ENCODE assay signal across 9 cellular contexts in the genomic region with DNA sequence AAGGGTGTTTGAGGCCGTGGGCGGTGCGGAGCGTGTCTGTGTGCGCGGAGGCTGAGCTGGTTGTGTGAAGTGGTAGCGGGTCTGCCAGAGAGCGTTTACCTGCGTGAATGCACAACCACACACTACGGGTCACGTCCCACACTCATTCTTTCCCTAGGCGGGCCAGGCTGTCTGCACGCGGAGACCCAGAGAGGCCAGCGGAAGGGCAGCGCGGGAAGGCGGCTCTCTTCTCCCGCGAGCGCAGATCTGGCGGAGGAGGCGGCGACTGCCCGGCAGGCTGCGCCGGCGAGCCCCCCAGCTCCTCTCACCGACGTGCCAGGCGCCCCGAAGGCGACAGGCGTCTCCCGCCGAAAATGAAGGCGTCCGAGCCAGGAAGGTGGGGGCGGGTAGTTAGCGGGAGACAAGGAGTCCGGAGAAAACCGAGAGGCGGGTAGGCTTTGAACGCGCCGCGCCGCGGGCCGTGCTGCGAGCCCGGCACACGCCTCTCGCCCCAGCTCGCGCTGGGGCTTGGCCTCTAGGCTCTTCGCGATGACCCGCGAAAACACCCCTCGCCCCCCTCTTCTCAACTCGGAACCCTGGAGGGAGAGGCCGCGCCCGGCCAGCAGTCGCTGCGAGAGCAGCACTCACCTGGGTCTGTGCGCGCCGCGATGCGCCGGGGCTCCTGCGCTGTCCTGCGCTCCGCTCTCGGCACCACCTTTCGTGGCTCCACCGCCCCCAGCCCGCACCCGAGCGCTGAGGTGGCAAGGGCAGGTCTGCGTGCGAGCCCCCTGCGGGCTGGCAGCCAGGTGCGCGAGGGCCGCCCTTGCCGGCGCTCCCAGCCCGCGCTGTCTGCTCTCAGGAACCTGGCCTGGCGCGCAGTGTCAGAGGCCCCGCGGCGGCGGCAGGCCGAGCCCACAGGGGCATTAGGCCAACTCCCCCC. TPM values are rescaled to one million over a fixed set of nuclear protein-coding genes. Genes with fewer than 3 reads are reported as not detected.
A peak's percentile ranks its signal among the peaks of the same experiment; 100 is the strongest.
DNase-seq lines count a peak whose midpoint lies in the region; TF ChIP-seq lines count a peak whose summit lies in the region.
"Had no signal": no experiment of that assay in that cellular context is flagged by ENCODE, and none has a peak within 500 bp of the region (broad histone marks: within the 10 kb centered on the region; RNA-seq: fewer than 3 reads in every experiment).

No MANE protein-coding gene starts in this region.

- H3K9me3 ChIP-seq in left ventricle myocardium inferior (replicated peaks) (no peaks in the 10 kb centered on the region), right atrium auricular region (no peaks in the 10 kb centered on the region), colonic mucosa (no peaks in the 10 kb centered on the region), mucosa of stomach (ENCODE audit: control insufficient read depth, low read length) (no peaks in the 10 kb centered on the region), vagina (no peaks in the 10 kb centered on the region)

- TF ChIP-seq CTCF in left ventricle myocardium inferior (IDR thresholded peaks at IDR 0.05; ENCODE audit: borderline replicate concordance): no peak
- no peak for TF ChIP-seq CTCF in right atrium auricular region (IDR thresholded peaks at IDR 0.05)
- no peak for TF ChIP-seq CTCF in colonic mucosa (IDR thresholded peaks at IDR 0.05)
- TF ChIP-seq CTCF in vagina (IDR thresholded peaks at IDR 0.05): no peak

- intact Hi-C loops in left ventricle myocardium inferior (cut with micrococcal nuclease): no loop called here
- intact Hi-C loops in colonic mucosa (cut with DNase I): no loop called here
- intact Hi-C loops in vagina (cut with DNase I): no loop called here

- H3K4me3 ChIP-seq in left ventricle myocardium inferior (peak overlapping the region; percentile 77), right atrium auricular region (peak overlapping the region in 1 of 2 donors; percentile 63), colonic mucosa (peak overlapping the region; percentile 52), mucosa of stomach (ENCODE audit: low read length) (no peak overlapping the region), vagina (peak overlapping the region; percentile 66 to 80)

- TF ChIP-seq POLR2A in vagina (IDR thresholded peaks at IDR 0.05): peak in 1 of 2 donors; percentile 2

- peaks cover 61% of the 10 kb centered on the region for H3K4me1 ChIP-seq in left ventricle myocardium inferior
- H3K4me1 ChIP-seq in right atrium auricular region: peaks cover 0 to 51% of the 10 kb centered on the region in 2 donors
- H3K4me1 ChIP-seq in colonic mucosa: no peaks in the 10 kb centered on the region
- H3K4me1 ChIP-seq in mucosa of stomach (ENCODE audit: control insufficient read depth, insufficient read depth, low read length): peaks cover 7% of the 10 kb centered on the region
- peaks cover 63% of the 10 kb centered on the region for H3K4me1 ChIP-seq in vagina

- H3K27me3 ChIP-seq in left ventricle myocardium inferior (ENCODE audit: low read depth) (peaks cover 100% of the 10 kb centered on the region), right atrium auricular region (peaks cover 50 to 69% of the 10 kb centered on the region in 2 donors), colonic mucosa (peaks cover 91% of the 10 kb centered on the region), mucosa of stomach (ENCODE audit: control insufficient read depth, insufficient read depth, low read length) (peaks cover 87% of the 10 kb centered on the region), vagina (no peaks in the 10 kb centered on the region)

- DNase-seq in left ventricle myocardium inferior (no peak), right atrium auricular region (ENCODE audit: low spot score) (no peak), colonic mucosa (no peak), vagina (ENCODE audit: extremely low spot score in 2 of 2) (no peak), NCI-H1436 treated with DMSO at 0.1 percent for 48 hours (lab: John Stamatoyannopoulos, UW) (no peak), hippocampal formation (lab: John Stamatoyannopoulos, UW) (no peak)
- no peak for DNase-seq in effector CD4-positive, alpha-beta T cell

- peak overlapping the region; percentile 58 to 91 for H3K9ac ChIP-seq in colonic mucosa (ENCODE audit: low read depth in 2 of 2, low read length in 2 of 2)
- H3K9ac ChIP-seq in mucosa of stomach (ENCODE audit: low read length): peak overlapping the region; percentile 58

- H3K27ac ChIP-seq in left ventricle myocardium inferior (replicated peaks) (no peak overlapping the region), right atrium auricular region (no peak overlapping the region), colonic mucosa (peak overlapping the region; percentile 91), vagina (peak overlapping the region; percentile 94)

- no peaks in the 10 kb centered on the region for H3K36me3 ChIP-seq in left ventricle myocardium inferior
- H3K36me3 ChIP-seq in right atrium auricular region: no peaks in the 10 kb centered on the region
- no peaks in the 10 kb centered on the region for H3K36me3 ChIP-seq in colonic mucosa
- H3K36me3 ChIP-seq in mucosa of stomach (ENCODE audit: control insufficient read depth, insufficient read depth, low read length): no peaks in the 10 kb centered on the region
- H3K36me3 ChIP-seq in vagina: peaks cover 0 to under 1% of the 10 kb centered on the region in 2 donors

RNA-seq across cellular contexts. Expression of gene FOXF1, which starts 2.0 kb away (rescaled TPM):
- 0.33 TPM for total RNA-seq in left ventricle myocardium inferior
- total RNA-seq in right atrium auricular region: under 1 TPM in 1 of 2 donors, not detected in 1; 0.44 TPM
- total RNA-seq in colonic mucosa: 10 to 100 TPM in 1 of 2 donors, 1 to 10 TPM in 1; 6.3 to 12.1 TPM
- total RNA-seq in vagina: 26.0 TPM

RNA-seq across cellular contexts. Expression of gene MTHFSD, which starts 46.7 kb away (rescaled TPM):
- total RNA-seq in left ventricle myocardium inferior: 10.2 TPM
- 1 to 10 TPM; 7.8 to 8.3 TPM for total RNA-seq in right atrium auricular region
- 10 to 100 TPM; 15.4 to 23.7 TPM for total RNA-seq in colonic mucosa
- total RNA-seq in vagina: 20.4 TPM

RNA-seq across cellular contexts. Expression of gene FOXC2, which starts 58.3 kb away (rescaled TPM):
- total RNA-seq in left ventricle myocardium inferior (1.5 TPM), right atrium auricular region (1 to 10 TPM; 2.6 to 2.9 TPM), colonic mucosa (under 1 TPM; 0.11 to 0.22 TPM), vagina (2.7 TPM)
- total RNA-seq: NCI-H460 had no signal

Comparison
In these comparisons a context has a peak if more than half of its experiments do, and no peak if none do; other contexts are left out.
1. H3K27ac ChIP-seq: peak in colonic mucosa (single experiment) and vagina (single experiment); none in left ventricle myocardium inferior (single experiment) and right atrium auricular region (0 of 2).